24 cellular contexts compared by ENCODE assay signal in genomic region chr5:57711471-57711870, GRCh38.
"Had no signal": no experiment of that assay in that cellular context is flagged by ENCODE, and none has a peak within 500 bp of the region (broad histone marks: within the 10 kb centered on the region; RNA-seq: fewer than 3 reads in every experiment).

No MANE protein-coding gene starts in this region.

- H3K27me3 Mint-ChIP-seq: activated B cell treated with CpG ODN at 0.5 μM for 24 hours; activated CD8-positive, alpha-beta memory T cell treated with anti-CD3 and anti-CD28 coated beads, Interleukin-2, amount 10 ng/mL, durations not matched to agents 7 days and 5 days; stimulated activated memory B cell treated with anti-CD40 and anti-IgM and Interleukin-4, amounts not matched to agents 10 μg/mL and 1 μg/mL and 100 μg/mL, for 72 hours; stimulated activated naive CD8-positive, alpha-beta T cell treated with anti-CD3 and anti-CD28 coated beads, Interleukin-15, amount 100 ng/mL, for 72 hours; T-helper 17 cell had no signal

- DNase-seq: activated B cell treated with CpG ODN at 0.5 μM for 24 hours; activated CD8-positive, alpha-beta memory T cell treated with anti-CD3 and anti-CD28 coated beads, Interleukin-2, amount 10 ng/mL, durations not matched to agents 7 days and 5 days; activated CD8-positive, alpha-beta T cell treated with anti-CD3 and anti-CD28 coated beads, Interleukin-2, amount 10 ng/mL, durations not matched to agents 7 days and 5 days; activated naive CD8-positive, alpha-beta T cell treated with anti-CD3 and anti-CD28 coated beads, Interleukin-2, amount 50 U/mL, for 24 hours; activated T-cell treated with anti-CD3 and anti-CD28 coated beads, Interleukin-2, amount 50 U/mL, for 48 hours; dermis blood vessel endothelial cell; effector CD4-positive, alpha-beta T cell; glutamatergic neuron; naive thymus-derived CD8-positive, alpha-beta T cell; posterior cingulate gyrus; right lobe of liver; stimulated activated CD4-positive, alpha-beta T cell treated with anti-CD3 and anti-CD28 coated beads, Interleukin-12 subunit alpha, Interleukin-12 subunit beta, amount 100 ng/mL, for 4 hours; stimulated activated CD4-positive, alpha-beta T cell treated with anti-CD3 and anti-CD28 coated beads, Interleukin-4, amount 100 ng/mL, for 1 hour; stimulated activated naive CD8-positive, alpha-beta T cell treated with anti-CD3 and anti-CD28 coated beads, Interleukin-15, amount 100 ng/mL, for 72 hours; substantia nigra; T-helper 17 cell; T1000; upper lobe of left lung had no signal

- H3K27ac ChIP-seq: esophagus muscularis mucosa, neural progenitor cell, right lobe of liver, upper lobe of left lung, vagina had no signal

- H3K4me3 ChIP-seq: esophagus muscularis mucosa, neural progenitor cell, right lobe of liver, upper lobe of left lung, vagina had no signal

- H3K4me2 ChIP-seq: neural progenitor cell had no signal

- H3K27ac Mint-ChIP-seq: activated B cell treated with CpG ODN at 0.5 μM for 24 hours; activated CD8-positive, alpha-beta memory T cell treated with anti-CD3 and anti-CD28 coated beads, Interleukin-2, amount 10 ng/mL, durations not matched to agents 7 days and 5 days; activated CD8-positive, alpha-beta T cell treated with anti-CD3 and anti-CD28 coated beads, Interleukin-2, amount 10 ng/mL, durations not matched to agents 7 days and 5 days; activated naive CD4-positive, alpha-beta T cell treated with anti-CD3 and anti-CD28 coated beads, Interleukin-2, amount 50 U/mL, for 24 hours; activated naive CD8-positive, alpha-beta T cell treated with anti-CD3 and anti-CD28 coated beads, Interleukin-2, amount 50 U/mL, for 24 hours; activated T-helper 2 cell treated with anti-CD3 and anti-CD28 coated beads, Interferon-gamma antibody, Interleukin-2, Interleukin-4, amounts not matched to agents 10 μg/mL and 5 μg/mL and 100 μg/mL, durations not matched to agents 14 hours and 24 hours and 36 hours; naive thymus-derived CD8-positive, alpha-beta T cell; neural progenitor cell; stimulated activated memory B cell treated with anti-CD40 and anti-IgM and Interleukin-4, amounts not matched to agents 10 μg/mL and 1 μg/mL and 100 μg/mL, for 72 hours; stimulated activated naive CD8-positive, alpha-beta T cell treated with anti-CD3 and anti-CD28 coated beads, Interleukin-15, amount 100 ng/mL, for 72 hours; T-helper 17 cell had no signal

- H3K36me3 ChIP-seq: esophagus muscularis mucosa, neural progenitor cell, right lobe of liver, upper lobe of left lung, vagina had no signal

- H3K4me1 Mint-ChIP-seq: activated B cell treated with CpG ODN at 0.5 μM for 24 hours; activated CD8-positive, alpha-beta memory T cell treated with anti-CD3 and anti-CD28 coated beads, Interleukin-2, amount 10 ng/mL, durations not matched to agents 7 days and 5 days; activated naive CD4-positive, alpha-beta T cell treated with anti-CD3 and anti-CD28 coated beads, Interleukin-2, amount 50 U/mL, for 24 hours; activated naive CD8-positive, alpha-beta T cell treated with anti-CD3 and anti-CD28 coated beads, Interleukin-2, amount 50 U/mL, for 24 hours; naive thymus-derived CD8-positive, alpha-beta T cell; neural progenitor cell; stimulated activated memory B cell treated with anti-CD40 and anti-IgM and Interleukin-4, amounts not matched to agents 10 μg/mL and 1 μg/mL and 100 μg/mL, for 72 hours; stimulated activated naive CD8-positive, alpha-beta T cell treated with anti-CD3 and anti-CD28 coated beads, Interleukin-15, amount 100 ng/mL, for 72 hours; T-helper 17 cell had no signal

- H3K27me3 ChIP-seq: esophagus muscularis mucosa, neural progenitor cell, right lobe of liver, upper lobe of left lung, vagina had no signal

- H3K9me3 Mint-ChIP-seq: activated T-helper 2 cell treated with anti-CD3 and anti-CD28 coated beads, Interferon-gamma antibody, Interleukin-2, Interleukin-4, amounts not matched to agents 10 μg/mL and 5 μg/mL and 100 μg/mL, durations not matched to agents 14 hours and 24 hours and 36 hours; neural progenitor cell had no signal

- H3K36me3 Mint-ChIP-seq: activated CD8-positive, alpha-beta memory T cell treated with anti-CD3 and anti-CD28 coated beads, Interleukin-2, amount 10 ng/mL, durations not matched to agents 7 days and 5 days; activated naive CD4-positive, alpha-beta T cell treated with anti-CD3 and anti-CD28 coated beads, Interleukin-2, amount 50 U/mL, for 24 hours; neural progenitor cell; stimulated activated memory B cell treated with anti-CD40 and anti-IgM and Interleukin-4, amounts not matched to agents 10 μg/mL and 1 μg/mL and 100 μg/mL, for 72 hours had no signal

- H3K4me1 ChIP-seq: neural progenitor cell, right lobe of liver, upper lobe of left lung, vagina had no signal

- H3K4me3 Mint-ChIP-seq: activated B cell treated with CpG ODN at 0.5 μM for 24 hours; activated CD8-positive, alpha-beta memory T cell treated with anti-CD3 and anti-CD28 coated beads, Interleukin-2, amount 10 ng/mL, durations not matched to agents 7 days and 5 days; activated CD8-positive, alpha-beta T cell treated with anti-CD3 and anti-CD28 coated beads, Interleukin-2, amount 10 ng/mL, durations not matched to agents 7 days and 5 days; activated naive CD4-positive, alpha-beta T cell treated with anti-CD3 and anti-CD28 coated beads, Interleukin-2, amount 50 U/mL, for 24 hours; activated naive CD8-positive, alpha-beta T cell treated with anti-CD3 and anti-CD28 coated beads, Interleukin-2, amount 50 U/mL, for 24 hours; naive thymus-derived CD8-positive, alpha-beta T cell; neural progenitor cell; stimulated activated memory B cell treated with anti-CD40 and anti-IgM and Interleukin-4, amounts not matched to agents 10 μg/mL and 1 μg/mL and 100 μg/mL, for 72 hours; stimulated activated naive CD8-positive, alpha-beta T cell treated with anti-CD3 and anti-CD28 coated beads, Interleukin-15, amount 100 ng/mL, for 72 hours; T-helper 17 cell had no signal

- H3K9me3 ChIP-seq: right lobe of liver, vagina had no signal

- H2AFZ ChIP-seq: neural progenitor cell had no signal
